ENCODE assay signal across 8 cellular contexts in the genomic region with DNA sequence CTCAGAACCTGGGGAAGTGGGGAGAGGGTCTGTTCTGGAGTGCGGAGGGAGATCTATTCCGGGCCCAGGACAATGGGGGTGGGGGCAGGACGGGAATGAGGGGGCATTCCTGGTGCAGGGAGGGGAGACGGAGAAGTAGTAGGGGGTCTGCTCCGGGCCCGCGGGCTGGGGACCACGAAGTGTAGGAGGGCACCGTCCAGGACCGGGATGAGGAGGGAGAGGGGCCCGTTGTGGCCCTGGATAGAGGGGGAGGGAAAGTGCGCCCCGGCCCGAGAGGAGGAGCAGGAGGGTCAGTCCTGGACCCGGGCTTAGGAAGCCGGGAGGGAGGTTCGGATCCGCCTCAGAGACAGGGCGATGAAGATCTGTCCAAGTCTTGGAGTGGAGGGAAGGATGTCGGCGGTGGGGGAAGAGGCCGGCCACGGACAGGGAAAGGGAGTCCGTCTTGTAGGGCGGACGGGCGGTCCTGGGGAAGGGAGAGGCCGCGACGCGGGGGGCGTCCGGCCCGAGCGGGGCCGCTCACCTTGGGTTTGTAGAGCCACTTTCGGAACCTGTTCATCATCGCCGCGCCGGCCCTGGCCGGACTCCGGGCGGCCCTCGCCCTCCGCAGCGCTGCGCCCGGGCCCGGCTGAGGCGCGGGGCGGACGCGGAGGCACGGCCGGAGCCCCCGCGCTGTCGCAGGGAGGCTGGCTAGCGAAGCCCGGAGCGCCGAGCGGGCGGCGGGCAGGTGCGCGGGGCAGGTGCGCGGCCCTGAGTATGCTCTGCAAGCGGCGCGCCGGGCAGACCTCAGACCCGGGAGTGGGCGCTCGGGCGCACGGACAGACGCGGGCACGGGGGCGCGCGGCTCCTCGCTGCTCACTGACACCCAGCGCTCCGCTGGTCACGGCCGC. TPM values are rescaled to one million over a fixed set of nuclear protein-coding genes. Genes with fewer than 3 reads are reported as not detected.
DNase-seq lines count a peak whose midpoint lies in the region.

A gene (minus strand): TSS at position 881 of the 887 bp plus-strand sequence. CDS start 322 bp downstream, at position 559.

- DNase-seq in NCI-H82 (lab: John Stamatoyannopoulos, UW) (peak; percentile 31), NCI-H82 treated with DMSO at 0.1 percent for 48 hours (lab: John Stamatoyannopoulos, UW; ENCODE audit: unreplicated experiment) (no peak), NCI-H2107 (lab: John Stamatoyannopoulos, UW) (no peak), occipital lobe (lab: John Stamatoyannopoulos, UW) (no peak)
- peak; percentile 34 for DNase-seq in activated naive CD4-positive, alpha-beta T cell treated with anti-CD3 and anti-CD28 coated beads, Interleukin-2, amount 10 ng/mL, durations not matched to agents 7 days and 5 days

- H3K27me3 ChIP-seq in HUES48 (ENCODE audit: control insufficient read depth, insufficient read depth, low read length) = peaks cover 76% of the 10 kb centered on the region

- no peaks in the 10 kb centered on the region for H3K36me3 ChIP-seq in HUES48 (ENCODE audit: control insufficient read depth, insufficient read depth, low read length)

- H3K4me3 Mint-ChIP-seq in activated naive CD4-positive, alpha-beta T cell treated with anti-CD3 and anti-CD28 coated beads, Interleukin-2, amount 10 ng/mL, durations not matched to agents 7 days and 5 days = peak within 1 kb of the TSS; percentile 85

- peak within 1 kb of the TSS; percentile 66 for H3K4me3 ChIP-seq in HUES48 (ENCODE audit: low read depth, low read length)
- H3K4me3 ChIP-seq in iPS-11a (ENCODE audit: low read depth, low read length) = peak within 1 kb of the TSS; percentile 48
- peak within 1 kb of the TSS; percentile 44 to 65 (median 52) for H3K4me3 ChIP-seq in skin epidermis

- H3K9me3 Mint-ChIP-seq in activated naive CD4-positive, alpha-beta T cell treated with anti-CD3 and anti-CD28 coated beads, Interleukin-2, amount 10 ng/mL, durations not matched to agents 7 days and 5 days = no peaks in the 10 kb centered on the region

- peaks cover 7% of the 10 kb centered on the region for H3K36me3 Mint-ChIP-seq in activated naive CD4-positive, alpha-beta T cell treated with anti-CD3 and anti-CD28 coated beads, Interleukin-2, amount 10 ng/mL, durations not matched to agents 7 days and 5 days

- H3K27ac ChIP-seq in HUES48 (ENCODE audit: low read depth, low read length) = no peak within 1 kb of the TSS
- H3K27ac ChIP-seq in skin epidermis = peak within 1 kb of the TSS in 18 of 21 experiments; percentile 15 to 83 (median 59)

- peaks cover 30% of the 10 kb centered on the region for H3K4me1 ChIP-seq in HUES48 (ENCODE audit: control insufficient read depth, insufficient read depth, low read length)

- no peak within 1 kb of the TSS for H3K27ac Mint-ChIP-seq in activated naive CD4-positive, alpha-beta T cell treated with anti-CD3 and anti-CD28 coated beads, Interleukin-2, amount 10 ng/mL, durations not matched to agents 7 days and 5 days

- H3K4me1 Mint-ChIP-seq in activated naive CD4-positive, alpha-beta T cell treated with anti-CD3 and anti-CD28 coated beads, Interleukin-2, amount 10 ng/mL, durations not matched to agents 7 days and 5 days = peaks cover 54% of the 10 kb centered on the region

- no peak within 1 kb of the TSS for H3K9ac ChIP-seq in HUES48 (ENCODE audit: low read depth, low read length)

- CTCF ChIA-PET in activated naive CD4-positive, alpha-beta T cell treated with anti-CD3 and anti-CD28 coated beads, Interleukin-2, amount 10 ng/mL, durations not matched to agents 7 days and 5 days (lab: Charles Lee) = no interaction called here

- no peaks in the 10 kb centered on the region for H3K9me3 ChIP-seq in HUES48 (ENCODE audit: control insufficient read depth, insufficient read depth, low read length)

- peaks cover 89% of the 10 kb centered on the region for H3K27me3 Mint-ChIP-seq in activated naive CD4-positive, alpha-beta T cell treated with anti-CD3 and anti-CD28 coated beads, Interleukin-2, amount 10 ng/mL, durations not matched to agents 7 days and 5 days

RNA-seq across cellular contexts. Expression of the gene that starts here (rescaled TPM):
- total RNA-seq in occipital lobe = 3.7 TPM

Comparison
In these comparisons a context has a peak if more than half of its experiments do, and no peak if none do; other contexts are left out.
1. DNase-seq: peak in NCI-H82 (single experiment) and activated naive CD4-positive, alpha-beta T cell treated with anti-CD3 and anti-CD28 coated beads, Interleukin-2, amount 10 ng/mL, durations not matched to agents 7 days and 5 days (single experiment); none in NCI-H82 treated with DMSO at 0.1 percent for 48 hours (single experiment), NCI-H2107 (single experiment) and occipital lobe (single experiment).
2. Peak in every context shown above with its lines, with median percentiles within 50 percentile points of each other: H3K4me3 ChIP-seq.